ENCODE assay signal across 15 cellular contexts in genomic region chr4:124483043-124483906, GRCh38.
DNase-seq lines count a peak whose midpoint lies in the region; ATAC-seq, FAIRE-seq and TF ChIP-seq lines count a peak whose summit lies in the region.
"Had no signal": no experiment of that assay in that cellular context is flagged by ENCODE, and none has a peak within 500 bp of the region (broad histone marks: within the 10 kb centered on the region; RNA-seq: fewer than 3 reads in every experiment).

No MANE protein-coding gene starts in this region.

- H3K27me3 ChIP-seq in astrocyte (ENCODE audit: insufficient read depth, low read length) (no peaks in the 10 kb centered on the region), mesendoderm (ENCODE audit: insufficient read depth, low read length, poor library complexity) (no peaks in the 10 kb centered on the region), tibial artery (no peaks in the 10 kb centered on the region)

- TF ChIP-seq CTCF in astrocyte (IDR thresholded peaks at IDR 0.05; ENCODE audit: insufficient read depth, low read depth, low read length), result no peak
- TF ChIP-seq CTCF in tibial artery (IDR thresholded peaks at IDR 0.05), result no peak

- intact Hi-C loops in cardiac septum (cut with DNase I) (no loop called here), tibial artery (cut with DNase I; ENCODE audit: low total_unique reads) (no loop called here)

- H3K4me3 ChIP-seq in astrocyte (ENCODE audit: insufficient read depth, low read depth, low read length), result no peak overlapping the region
- no peak overlapping the region for H3K4me3 ChIP-seq in mesendoderm (ENCODE audit: low read length)
- H3K4me3 ChIP-seq in tibial artery, result no peak overlapping the region

- no peak overlapping the region for H3K18ac ChIP-seq in mesendoderm (ENCODE audit: low read length)

- H3K9me3 ChIP-seq in astrocyte (ENCODE audit: insufficient read depth, low read depth, low read length) (no peaks in the 10 kb centered on the region), tibial artery (no peaks in the 10 kb centered on the region)

- H4K20me1 ChIP-seq in astrocyte (ENCODE audit: insufficient read depth, low read length), result no peaks in the 10 kb centered on the region

- H3K36me3 ChIP-seq in astrocyte (ENCODE audit: insufficient read depth, low read length) (no peaks in the 10 kb centered on the region), mesendoderm (ENCODE audit: control insufficient read depth, insufficient read depth, low read length) (no peaks in the 10 kb centered on the region), tibial artery (no peaks in the 10 kb centered on the region)

- H3K36me3 Mint-ChIP-seq in astrocyte (ENCODE audit: low read depth, unreplicated experiment), result no peaks in the 10 kb centered on the region
- no peaks in the 10 kb centered on the region for H3K36me3 Mint-ChIP-seq in naive thymus-derived CD8-positive, alpha-beta T cell
- H3K36me3 Mint-ChIP-seq: CD14-positive monocyte, IgD-negative memory B cell had no signal

- peak overlapping the region; percentile 48 for H2AFZ ChIP-seq in astrocyte (ENCODE audit: low read depth, low read length)

- H3K79me2 ChIP-seq in astrocyte (ENCODE audit: insufficient read depth, low read length) (no peaks in the 10 kb centered on the region), mesendoderm (ENCODE audit: control insufficient read depth, insufficient read depth, low read length) (no peaks in the 10 kb centered on the region)

- H3K27me3 Mint-ChIP-seq in astrocyte (ENCODE audit: low read depth, unreplicated experiment), result no peaks in the 10 kb centered on the region
- peaks cover 0 to 3% (median 0%) of the 10 kb centered on the region in 5 donors for H3K27me3 Mint-ChIP-seq in naive thymus-derived CD8-positive, alpha-beta T cell
- H3K27me3 Mint-ChIP-seq: IgD-negative memory B cell had no signal

- peak; percentile 45 for DNase-seq in DMS53 (lab: John Stamatoyannopoulos, UW)
- peak; percentile 14 for DNase-seq in NCI-H146 (lab: John Stamatoyannopoulos, UW)
- DNase-seq in astrocyte (ENCODE audit: low read depth), result peak; percentile 27
- peak; percentile 94 for DNase-seq in mesendoderm
- DNase-seq in naive thymus-derived CD8-positive, alpha-beta T cell, result no peak
- DNase-seq in cardiac septum (ENCODE audit: low spot score), result no peak
- no peak for DNase-seq in tibial artery
- DNase-seq: activated CD4-positive, CD25-positive, alpha-beta regulatory T cell; activated T-cell treated with anti-CD3 and anti-CD28 coated beads, Interleukin-2, amount 50 U/mL, for 72 hours; NCI-H2107; stimulated activated CD4-positive, alpha-beta T cell treated with anti-CD3 and anti-CD28 coated beads, Interleukin-15, amount 100 ng/mL, for 24 hours had no signal

- H3K9me3 Mint-ChIP-seq in astrocyte (ENCODE audit: unreplicated experiment), result no peaks in the 10 kb centered on the region
- H3K9me3 Mint-ChIP-seq in naive thymus-derived CD8-positive, alpha-beta T cell, result no peaks in the 10 kb centered on the region
- H3K9me3 Mint-ChIP-seq: activated T-cell treated with anti-CD3 and anti-CD28 coated beads, Interleukin-2, amount 50 U/mL, for 72 hours had no signal

- peaks cover 5% of the 10 kb centered on the region for H3K4me1 Mint-ChIP-seq in astrocyte (ENCODE audit: low read depth, unreplicated experiment)
- no peaks in the 10 kb centered on the region for H3K4me1 Mint-ChIP-seq in naive thymus-derived CD8-positive, alpha-beta T cell
- H3K4me1 Mint-ChIP-seq: CD14-positive monocyte, IgD-negative memory B cell had no signal

- no peak overlapping the region for H4K8ac ChIP-seq in mesendoderm (ENCODE audit: low read depth, low read length)

- no peak for FAIRE-seq in astrocyte (lab: Jason Lieb, UNC)

- no peak overlapping the region for H3K4me2 ChIP-seq in astrocyte (ENCODE audit: low read length)
- no peak overlapping the region for H3K4me2 ChIP-seq in mesendoderm (ENCODE audit: low read length)

- H3K23ac ChIP-seq in mesendoderm (ENCODE audit: low read length), result no peak overlapping the region

- no peak overlapping the region for H2BK120ac ChIP-seq in mesendoderm (ENCODE audit: low read depth, low read length)

- no peak overlapping the region for H3K27ac Mint-ChIP-seq in astrocyte (ENCODE audit: unreplicated experiment)
- H3K27ac Mint-ChIP-seq in naive thymus-derived CD8-positive, alpha-beta T cell, result no peak overlapping the region
- H3K27ac Mint-ChIP-seq: activated T-cell treated with anti-CD3 and anti-CD28 coated beads, Interleukin-2, amount 50 U/mL, for 72 hours; CD14-positive monocyte; IgD-negative memory B cell had no signal

- H2BK15ac ChIP-seq in mesendoderm (replicated peaks; ENCODE audit: low read depth), result no peak overlapping the region

- H2BK5ac ChIP-seq in mesendoderm (ENCODE audit: low read length), result peak overlapping the region; percentile 20

- no peak overlapping the region for H2AK5ac ChIP-seq in mesendoderm (ENCODE audit: low read length)

- POLR2A ChIA-PET in naive thymus-derived CD8-positive, alpha-beta T cell (lab: Charles Lee), result no interaction called here

- whole genome bisulfite sequencing in mesendoderm (ENCODE audit: extremely low coverage, insufficient coverage, low lambda C conversion rate), result no CpG with 5 or more reads among the region's 6 CpGs

- no peak overlapping the region for H3K4me3 Mint-ChIP-seq in astrocyte (ENCODE audit: unreplicated experiment)
- no peak overlapping the region for H3K4me3 Mint-ChIP-seq in naive thymus-derived CD8-positive, alpha-beta T cell
- H3K4me3 Mint-ChIP-seq: activated T-cell treated with anti-CD3 and anti-CD28 coated beads, Interleukin-2, amount 50 U/mL, for 72 hours; CD14-positive monocyte; IgD-negative memory B cell had no signal

- H3K27ac ChIP-seq in astrocyte (ENCODE audit: low read depth, low read length) (no peak overlapping the region), mesendoderm (ENCODE audit: low read depth, low read length) (peak overlapping the region; percentile 68), tibial artery (no peak overlapping the region)

- H3K56ac ChIP-seq in mesendoderm (ENCODE audit: low read length), result peak overlapping the region; percentile 62

- H3K9ac ChIP-seq in astrocyte (ENCODE audit: low read length) (no peak overlapping the region), mesendoderm (ENCODE audit: low read length) (no peak overlapping the region)

- no peak overlapping the region for H3K4ac ChIP-seq in mesendoderm (ENCODE audit: low read depth, low read length)

- H3K4me1 ChIP-seq in astrocyte (ENCODE audit: insufficient read depth, low read length) (no peaks in the 10 kb centered on the region), mesendoderm (ENCODE audit: control insufficient read depth, low read depth, low read length) (peaks cover 6% of the 10 kb centered on the region), tibial artery (no peaks in the 10 kb centered on the region)

- no peaks in the 10 kb centered on the region for H3K79me1 ChIP-seq in mesendoderm (ENCODE audit: low read length)

- H4K5ac ChIP-seq in mesendoderm (ENCODE audit: low read length), result no peak overlapping the region

- no peak for ATAC-seq in HG03442 (IDR thresholded peaks at IDR 0.05; ENCODE audit: unreplicated experiment)
- no peak for ATAC-seq in naive thymus-derived CD8-positive, alpha-beta T cell
- ATAC-seq: activated T-cell treated with anti-CD3 and anti-CD28 coated beads, Interleukin-2, amount 50 U/mL, for 72 hours; Right ventricle myocardium inferior had no signal

Comparison
In these comparisons a context has a peak if more than half of its experiments do, and no peak if none do; other contexts are left out.
1. DNase-seq: peak in DMS53 (single experiment), NCI-H146 (single experiment), astrocyte (single experiment) and mesendoderm (single experiment); none in naive thymus-derived CD8-positive, alpha-beta T cell (0 of 10), cardiac septum (single experiment) and tibial artery (0 of 2).